13 cellular contexts compared by ENCODE assay signal in the genomic region with DNA sequence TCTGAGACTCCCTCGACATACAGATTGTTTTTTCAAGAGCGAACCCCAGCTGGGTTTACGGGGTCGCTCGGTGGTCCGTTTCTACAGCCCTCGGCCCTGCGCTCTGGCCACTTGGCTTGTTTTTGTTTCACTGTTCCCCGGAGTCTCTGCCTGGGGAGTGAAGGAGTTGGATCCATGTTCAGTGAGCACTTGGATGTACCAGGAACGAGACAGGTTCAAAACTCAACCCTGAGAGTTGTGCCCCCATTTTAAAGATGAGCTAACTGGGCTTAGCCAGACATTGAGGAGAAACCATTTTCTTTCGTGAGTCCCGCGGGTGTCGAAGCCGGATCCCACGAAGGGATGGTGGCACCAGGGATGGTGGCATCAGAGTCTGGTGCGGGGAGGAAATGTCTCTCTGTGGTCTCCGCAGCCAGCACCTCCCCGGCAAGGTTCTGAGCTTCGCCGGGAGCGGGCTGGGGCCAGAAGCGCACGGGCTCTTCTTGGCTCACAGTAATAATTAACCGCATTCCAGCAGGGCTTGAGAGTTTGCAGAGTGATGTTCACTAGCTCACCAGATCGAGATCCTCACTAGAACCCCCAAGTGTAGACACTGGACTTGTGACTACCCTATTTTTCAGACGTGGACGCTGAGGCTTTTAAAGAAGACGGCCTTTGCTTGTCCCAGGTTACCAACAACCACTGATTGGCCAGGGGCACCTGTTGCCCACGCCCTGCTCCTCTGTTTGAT. TPM values are rescaled to one million over a fixed set of nuclear protein-coding genes. Genes with fewer than 3 reads are reported as not detected.
A peak's percentile ranks its signal among the peaks of the same experiment; 100 is the strongest.
DNase-seq lines count a peak whose midpoint lies in the region; ATAC-seq, FAIRE-seq and TF ChIP-seq lines count a peak whose summit lies in the region.
"Had no signal": no experiment of that assay in that cellular context is flagged by ENCODE, and none has a peak within 500 bp of the region (broad histone marks: within the 10 kb centered on the region; RNA-seq: fewer than 3 reads in every experiment).

No MANE protein-coding gene starts in this region.

- peaks cover 21% of the 10 kb centered on the region for H3K4me1 Mint-ChIP-seq in activated CD4-positive, alpha-beta memory T cell treated with anti-CD3 and anti-CD28 coated beads for 36 hours (ENCODE audit: low read depth)
- H3K4me1 Mint-ChIP-seq in activated CD4-positive, alpha-beta memory T cell treated with anti-CD3 and anti-CD28 coated beads, Interleukin-2, amount 10 ng/mL, durations not matched to agents 7 days and 5 days, result peaks cover 3% of the 10 kb centered on the region

- H3K4ac ChIP-seq in mesendoderm (ENCODE audit: low read depth, low read length), result no peak overlapping the region

- H3K27ac Mint-ChIP-seq in activated CD4-positive, alpha-beta memory T cell treated with anti-CD3 and anti-CD28 coated beads for 36 hours, result no peak overlapping the region
- H3K27ac Mint-ChIP-seq in activated CD4-positive, alpha-beta memory T cell treated with anti-CD3 and anti-CD28 coated beads, Interleukin-2, amount 10 ng/mL, durations not matched to agents 7 days and 5 days, result no peak overlapping the region

- H3K27ac ChIP-seq in mesendoderm (ENCODE audit: low read depth, low read length), result no peak overlapping the region
- peak overlapping the region; percentile 86 to 88 for H3K27ac ChIP-seq in tibial artery

- CTCF ChIA-PET in activated CD4-positive, alpha-beta memory T cell treated with anti-CD3 and anti-CD28 coated beads for 36 hours (lab: Charles Lee), result no interaction called here
- CTCF ChIA-PET in activated CD4-positive, alpha-beta memory T cell treated with anti-CD3 and anti-CD28 coated beads, Interleukin-2, amount 10 ng/mL, durations not matched to agents 7 days and 5 days (lab: Charles Lee), result no interaction called here

- peak overlapping the region; percentile 43 for H3K4me3 Mint-ChIP-seq in activated CD4-positive, alpha-beta memory T cell treated with anti-CD3 and anti-CD28 coated beads for 36 hours
- H3K4me3 Mint-ChIP-seq in activated CD4-positive, alpha-beta memory T cell treated with anti-CD3 and anti-CD28 coated beads, Interleukin-2, amount 10 ng/mL, durations not matched to agents 7 days and 5 days, result no peak overlapping the region

- intact Hi-C loops in activated CD4-positive, alpha-beta memory T cell treated with anti-CD3 and anti-CD28 coated beads for 36 hours (cut with micrococcal nuclease), result no loop called here
- intact Hi-C loops in tibial artery (cut with DNase I; ENCODE audit: low total_unique reads), result loop anchor here (10.0 kb wide), 1 partner anchor 181 kb away; no protein-coding TSS in a partner anchor

- peaks cover 47% of the 10 kb centered on the region for H3K79me2 ChIP-seq in mesendoderm (ENCODE audit: control insufficient read depth, insufficient read depth, low read length)

- no peak overlapping the region for H4K5ac ChIP-seq in mesendoderm (ENCODE audit: low read length)

- H3K4me3 ChIP-seq in bronchial epithelial cell (ENCODE audit: low read depth, low read length) (peak overlapping the region; percentile 32), mesendoderm (ENCODE audit: low read length) (peak overlapping the region; percentile 90), tibial artery (peak overlapping the region; percentile 70 to 72)

- peak overlapping the region; percentile 86 for H3K4me2 ChIP-seq in mesendoderm (ENCODE audit: low read length)

- no peak for ATAC-seq in GM21529 (IDR thresholded peaks at IDR 0.05; ENCODE audit: unreplicated experiment)

- H3K27me3 ChIP-seq in bronchial epithelial cell (ENCODE audit: control insufficient read depth, insufficient read depth, low read length), result peaks cover 33% of the 10 kb centered on the region
- H3K27me3 ChIP-seq in mesendoderm (ENCODE audit: insufficient read depth, low read length, poor library complexity), result no peaks in the 10 kb centered on the region
- H3K27me3 ChIP-seq in tibial artery, result peaks cover 0 to 27% of the 10 kb centered on the region in 2 donors

- no peaks in the 10 kb centered on the region for H3K9me3 ChIP-seq in tibial artery

- H3K18ac ChIP-seq in mesendoderm (ENCODE audit: low read length), result peak overlapping the region; percentile 81

- no peak for FAIRE-seq in bronchial epithelial cell (lab: Jason Lieb, UNC)
- FAIRE-seq: TTC549 had no signal

- H2BK15ac ChIP-seq in mesendoderm (replicated peaks; ENCODE audit: low read depth), result no peak overlapping the region

- peak overlapping the region; percentile 11 for H3K23ac ChIP-seq in mesendoderm (ENCODE audit: low read length)

- H3K4me1 ChIP-seq in mesendoderm (ENCODE audit: control insufficient read depth, low read depth, low read length) (peaks cover 20% of the 10 kb centered on the region), tibial artery (peaks cover 0 to 32% (median 21%) of the 10 kb centered on the region in 4 donors)

- H4K8ac ChIP-seq in mesendoderm (ENCODE audit: low read depth, low read length), result no peak overlapping the region

- peaks cover 75% of the 10 kb centered on the region for H3K27me3 Mint-ChIP-seq in activated CD4-positive, alpha-beta memory T cell treated with anti-CD3 and anti-CD28 coated beads for 36 hours
- peaks cover 82% of the 10 kb centered on the region for H3K27me3 Mint-ChIP-seq in activated CD4-positive, alpha-beta memory T cell treated with anti-CD3 and anti-CD28 coated beads, Interleukin-2, amount 10 ng/mL, durations not matched to agents 7 days and 5 days

- peak overlapping the region; percentile 38 for H2BK5ac ChIP-seq in mesendoderm (ENCODE audit: low read length)

- no peaks in the 10 kb centered on the region for H3K36me3 Mint-ChIP-seq in activated CD4-positive, alpha-beta memory T cell treated with anti-CD3 and anti-CD28 coated beads for 36 hours
- peaks cover 7% of the 10 kb centered on the region for H3K36me3 Mint-ChIP-seq in activated CD4-positive, alpha-beta memory T cell treated with anti-CD3 and anti-CD28 coated beads, Interleukin-2, amount 10 ng/mL, durations not matched to agents 7 days and 5 days (ENCODE audit: low read depth)

- no peak overlapping the region for H2AK5ac ChIP-seq in mesendoderm (ENCODE audit: low read length)

- POLR2A ChIA-PET in activated CD4-positive, alpha-beta memory T cell treated with anti-CD3 and anti-CD28 coated beads for 36 hours (lab: Charles Lee), result no interaction called here
- POLR2A ChIA-PET in activated CD4-positive, alpha-beta memory T cell treated with anti-CD3 and anti-CD28 coated beads, Interleukin-2, amount 10 ng/mL, durations not matched to agents 7 days and 5 days (lab: Charles Lee), result no interaction called here

- TF ChIP-seq CTCF in bronchial epithelial cell (IDR thresholded peaks at IDR 0.05; ENCODE audit: insufficient read depth, low read length, severe bottlenecking), result no peak
- TF ChIP-seq CTCF in tibial artery (IDR thresholded peaks at IDR 0.05), result no peak

- peak overlapping the region; percentile 9 for H2BK120ac ChIP-seq in mesendoderm (ENCODE audit: low read depth, low read length)

- no peaks in the 10 kb centered on the region for H3K9me3 Mint-ChIP-seq in activated CD4-positive, alpha-beta memory T cell treated with anti-CD3 and anti-CD28 coated beads for 36 hours
- peaks cover 3% of the 10 kb centered on the region for H3K9me3 Mint-ChIP-seq in activated CD4-positive, alpha-beta memory T cell treated with anti-CD3 and anti-CD28 coated beads, Interleukin-2, amount 10 ng/mL, durations not matched to agents 7 days and 5 days

- no peaks in the 10 kb centered on the region for H3K36me3 ChIP-seq in bronchial epithelial cell (ENCODE audit: control insufficient read depth, insufficient read depth, low read length)
- peaks cover 2% of the 10 kb centered on the region for H3K36me3 ChIP-seq in mesendoderm (ENCODE audit: control insufficient read depth, insufficient read depth, low read length)
- peaks cover 0 to 13% (median 5%) of the 10 kb centered on the region in 3 donors for H3K36me3 ChIP-seq in tibial artery

- H3K79me1 ChIP-seq in mesendoderm (ENCODE audit: low read length), result no peaks in the 10 kb centered on the region

- no peak for DNase-seq in activated CD4-positive, alpha-beta memory T cell treated with anti-CD3 and anti-CD28 coated beads for 36 hours
- no peak for DNase-seq in activated CD4-positive, alpha-beta memory T cell treated with anti-CD3 and anti-CD28 coated beads, Interleukin-2, amount 10 ng/mL, durations not matched to agents 7 days and 5 days
- DNase-seq in bronchial epithelial cell (ENCODE audit: low read depth) (no peak), mesendoderm (peak; percentile 34), tibial artery (no peak), midbrain (lab: John Stamatoyannopoulos, UW) (no peak), DMS153 (lab: John Stamatoyannopoulos, UW) (no peak)
- DNase-seq: AML-193, aorta, left colon, NCI-H146 had no signal

- H3K9ac ChIP-seq in mesendoderm (ENCODE audit: low read length), result peak overlapping the region; percentile 93

- peak overlapping the region; percentile 93 for H3K56ac ChIP-seq in mesendoderm (ENCODE audit: low read length)

- WGBS in mesendoderm (ENCODE audit: extremely low coverage, insufficient coverage, low lambda C conversion rate), result no CpG with 5 or more reads among the region's 30 CpGs

RNA-seq across cellular contexts. Expression of a gene that starts 1.0 kb away (rescaled TPM):
- total RNA-seq in activated CD4-positive, alpha-beta memory T cell treated with anti-CD3 and anti-CD28 coated beads for 36 hours, result not detected
- not detected for total RNA-seq in activated CD4-positive, alpha-beta memory T cell treated with anti-CD3 and anti-CD28 coated beads, Interleukin-2, amount 10 ng/mL, durations not matched to agents 7 days and 5 days
- total RNA-seq in bronchial epithelial cell, result not detected in 2 replicates
- 27.2 TPM for polyA plus RNA-seq in mesendoderm (2013, experiment 1 of 2)
- 25.1 TPM for polyA plus RNA-seq in mesendoderm (2013, experiment 2 of 2)

Comparison
In these comparisons a context has a peak if more than half of its experiments do, and no peak if none do; other contexts are left out.
1. H3K4me3 ChIP-seq: peak in every context shown above with its lines; median percentile 90 in mesendoderm; 71 in tibial artery; 32 in bronchial epithelial cell.